1 cellular context compared by ENCODE assay signal in genomic region chr15:64825081-64825430, GRCh38.
TF ChIP-seq lines count a peak whose summit lies in the region.

No MANE protein-coding gene starts in this region.

TF ChIP-seq in H1, 55 proteins besides CTCF, POLR2A, EP300 and RAD21 (continued from another document):
- no peak for TF ChIP-seq KDM5A (IDR thresholded peaks at IDR 0.05; ENCODE audit: low read length)
- TF ChIP-seq CREB1 (IDR thresholded peaks at IDR 0.05): no peak
- TF ChIP-seq CBX5 (IDR thresholded peaks at IDR 0.05; ENCODE audit: low read depth, low read length): no peak
- TF ChIP-seq SUZ12 (IDR thresholded peaks at IDR 0.05; ENCODE audit: low read length): no peak
- TF ChIP-seq SAP30 (IDR thresholded peaks at IDR 0.05; ENCODE audit: insufficient read depth, insufficient replicate concordance, low read length): no peak
- no peak for TF ChIP-seq POU5F1 (IDR thresholded peaks at IDR 0.05; ENCODE audit: low read depth, low read length)
- no peak for TF ChIP-seq RXRA (IDR thresholded peaks at IDR 0.05; ENCODE audit: insufficient read depth, low read depth, low read length)
- no peak for TF ChIP-seq BACH1 (IDR thresholded peaks at IDR 0.05; ENCODE audit: low read length)
- TF ChIP-seq HDAC6 (IDR thresholded peaks at IDR 0.05; ENCODE audit: low read depth, low read length): no peak
- TF ChIP-seq GTF2F1 (IDR thresholded peaks at IDR 0.05; ENCODE audit: borderline replicate concordance, low read depth, low read length): no peak
- TF ChIP-seq SRF (IDR thresholded peaks at IDR 0.05; ENCODE audit: low read depth, low read length): no peak
